Comparison of ENCODE assay signal across 8 cellular contexts in genomic region chr2:241148891-241149674, GRCh38. TPM values are rescaled to one million over a fixed set of nuclear protein-coding genes. Genes with fewer than 3 reads are reported as not detected.
A peak's percentile ranks its signal among the peaks of the same experiment; 100 is the strongest.
DNase-seq lines count a peak whose midpoint lies in the region; ATAC-seq, FAIRE-seq and TF ChIP-seq lines count a peak whose summit lies in the region.

Gene PASK, minus strand, starts transcription at chr2:241149472. Its CDS starts 6,440 bp downstream, at chr2:241143032.

- peak; percentile 96 for FAIRE-seq in GM12891 (lab: Jason Lieb, UNC)

- H3K18ac ChIP-seq in trophoblast cell (ENCODE audit: low read length), result peak within 1 kb of the TSS; percentile 37

- peak within 1 kb of the TSS; percentile 34 for H2BK5ac ChIP-seq in trophoblast cell (ENCODE audit: low read depth, low read length, poor library complexity)

- H3K79me1 ChIP-seq in trophoblast cell (ENCODE audit: low read length), result peaks cover 7% of the 10 kb centered on the region

- H4K91ac ChIP-seq in trophoblast cell (ENCODE audit: low read depth, low read length), result peak within 1 kb of the TSS; percentile 56

- peaks cover 5% of the 10 kb centered on the region for H3K79me2 ChIP-seq in trophoblast cell (ENCODE audit: control insufficient read depth, insufficient read depth, low read length, poor library complexity)

- H3K9me3 ChIP-seq in trophoblast cell (ENCODE audit: insufficient read depth, low read depth, low read length) (no peaks in the 10 kb centered on the region), transverse colon (no peaks in the 10 kb centered on the region)

- H3K4me1 ChIP-seq in trophoblast cell (ENCODE audit: control insufficient read depth in 1 of 2, insufficient read depth in 2 of 2, low read length in 2 of 2) (peaks cover 6 to 13% of the 10 kb centered on the region in 2 experiments), transverse colon (peaks cover 8 to 21% (median 20%) of the 10 kb centered on the region in 4 donors)

- peak within 1 kb of the TSS; percentile 57 for H3K9ac ChIP-seq in trophoblast cell (ENCODE audit: low read length)

- H4K8ac ChIP-seq in trophoblast cell (ENCODE audit: low read depth, low read length), result peak within 1 kb of the TSS; percentile 74

- H3K4me3 ChIP-seq in trophoblast cell (ENCODE audit: low read depth, low read length), result peak within 1 kb of the TSS; percentile 87
- H3K4me3 ChIP-seq in transverse colon, result peak within 1 kb of the TSS; percentile 55 to 96 (median 94)

- TF ChIP-seq EP300 in transverse colon (IDR thresholded peaks at IDR 0.05; ENCODE audit: low read depth), result no peak

- H3K23ac ChIP-seq in trophoblast cell (ENCODE audit: low read length), result no peak within 1 kb of the TSS

- H2AK5ac ChIP-seq in trophoblast cell (ENCODE audit: low read length), result no peak within 1 kb of the TSS

- no CpG with 5 or more reads among the region's 88 CpGs for WGBS in trophoblast cell (ENCODE audit: extremely low coverage, insufficient coverage, insufficient read length)
- WGBS in transverse colon (ENCODE audit: low coverage in 1 of 2), 2 donors, result 0% methylated on average over 43 of the region's 88 CpGs; no CpG with 5 or more reads in 1 of the 2 donors

- in situ Hi-C loops in transverse colon (cut with MboI; ENCODE audit: low pct_ligation_motif_present in 1 of 4, low pct_unique_long_range_greater_than_20kb in 1 of 4, low sequenced_read_pairs in 3 of 4), result no loop called here

- H3K36me3 ChIP-seq in trophoblast cell (ENCODE audit: control insufficient read depth in 1 of 2, insufficient read depth in 2 of 2, low read length in 2 of 2), result peaks cover 5 to 7% of the 10 kb centered on the region in 2 experiments
- H3K36me3 ChIP-seq in transverse colon, result no peaks in the 10 kb centered on the region

- no peak for TF ChIP-seq CTCF in transverse colon (IDR thresholded peaks at IDR 0.05)

- peak within 1 kb of the TSS; percentile 88 for H3K4me2 ChIP-seq in trophoblast cell (ENCODE audit: low read length)

- ATAC-seq in HG02798 (IDR thresholded peaks at IDR 0.05; ENCODE audit: poor library complexity, unreplicated experiment), result peak; percentile 81

- intact Hi-C loops in cardiac septum (cut with DNase I) (loop anchor here (5.0 kb wide), 1 partner anchor 562 kb away; the partner anchor contains the start of gene CAPN10), transverse colon (cut with DNase I; ENCODE audit: low total_unique reads) (no loop called here)

- no peak within 1 kb of the TSS for H2BK12ac ChIP-seq in trophoblast cell (ENCODE audit: low read length)

- H4K12ac ChIP-seq in trophoblast cell (ENCODE audit: low read depth, low read length), result peak within 1 kb of the TSS; percentile 14

- H3K14ac ChIP-seq in trophoblast cell (ENCODE audit: low read length), result peak within 1 kb of the TSS; percentile 65

- peak within 1 kb of the TSS; percentile 0 for H3K27ac ChIP-seq in trophoblast cell (ENCODE audit: low read depth, low read length)
- H3K27ac ChIP-seq in transverse colon, result peak within 1 kb of the TSS; percentile 85 to 93 (median 87)

- TF ChIP-seq POLR2A in GM12891 (IDR thresholded peaks at IDR 0.05; ENCODE audit: low read depth, low read length) (no peak), transverse colon (IDR thresholded peaks at IDR 0.05) (no peak)

- H3K27me3 ChIP-seq in trophoblast cell (ENCODE audit: insufficient read depth, low read length) (no peaks in the 10 kb centered on the region), transverse colon (no peaks in the 10 kb centered on the region)

- DNase-seq in GM12891 (ENCODE audit: insufficient read length, low spot score) (peak; percentile 89), NCI-H1436 (lab: John Stamatoyannopoulos, UW) (peak; percentile 97), SW480 (ENCODE audit: low spot score) (peak; percentile 96), cardiac septum (ENCODE audit: low spot score) (peak; percentile 98), trophoblast cell (peak; percentile 97 to 99), transverse colon (peak; percentile 96)
- peak; percentile 77 for DNase-seq in activated naive CD8-positive, alpha-beta T cell treated with anti-CD3 and anti-CD28 coated beads, Interleukin-2, amount 50 U/mL, for 16 hours (ENCODE audit: low read depth, low spot score)

- H2AFZ ChIP-seq in trophoblast cell (ENCODE audit: insufficient read depth, low read length, poor library complexity), result peak within 1 kb of the TSS; percentile 91

- H3K4ac ChIP-seq in trophoblast cell (ENCODE audit: low read depth, low read length), result no peak within 1 kb of the TSS

- peak within 1 kb of the TSS; percentile 46 for H2BK120ac ChIP-seq in trophoblast cell (ENCODE audit: insufficient read depth, low read length, poor library complexity)

TF ChIP-seq in GM12891, 5 proteins besides CTCF, POLR2A, EP300 and RAD21:
- no peak for TF ChIP-seq SPI1 (IDR thresholded peaks at IDR 0.05; ENCODE audit: low read depth, low read length)
- no peak for TF ChIP-seq PAX5 (IDR thresholded peaks at IDR 0.05; ENCODE audit: insufficient read depth, low read length, severe bottlenecking)
- no peak for TF ChIP-seq POU2F2 (IDR thresholded peaks at IDR 0.05; ENCODE audit: low read depth, low read length)
- no peak for TF ChIP-seq TAF1 (IDR thresholded peaks at IDR 0.05; ENCODE audit: low read depth, low read length)
- TF ChIP-seq POLR2AphosphoS5 (IDR thresholded peaks at IDR 0.05; ENCODE audit: low read depth, low read length), result no peak

RNA-seq across cellular contexts. Expression of gene PASK, which starts in this region (rescaled TPM):
- 31.3 TPM for polyA plus RNA-seq in GM12891 (2012; ENCODE audit: low read depth, missing spikeins)
- total RNA-seq in cardiac septum (2.2 TPM), transverse colon (10 to 100 TPM in 2 of 4 donors, 1 to 10 TPM in 2; 7.0 to 35.2 (median 19.1) TPM)
- polyA plus RNA-seq in trophoblast cell (2013), result 12.7 and 15.6 TPM in 2 replicates

Comparison
In these comparisons a context has a peak if more than half of its experiments do, and no peak if none do; other contexts are left out.
1. Peak in every context shown above with its lines: DNase-seq, ATAC-seq, H3K4me3 ChIP-seq and H3K27ac ChIP-seq.